18 cellular contexts compared by ENCODE assay signal in the genomic region with DNA sequence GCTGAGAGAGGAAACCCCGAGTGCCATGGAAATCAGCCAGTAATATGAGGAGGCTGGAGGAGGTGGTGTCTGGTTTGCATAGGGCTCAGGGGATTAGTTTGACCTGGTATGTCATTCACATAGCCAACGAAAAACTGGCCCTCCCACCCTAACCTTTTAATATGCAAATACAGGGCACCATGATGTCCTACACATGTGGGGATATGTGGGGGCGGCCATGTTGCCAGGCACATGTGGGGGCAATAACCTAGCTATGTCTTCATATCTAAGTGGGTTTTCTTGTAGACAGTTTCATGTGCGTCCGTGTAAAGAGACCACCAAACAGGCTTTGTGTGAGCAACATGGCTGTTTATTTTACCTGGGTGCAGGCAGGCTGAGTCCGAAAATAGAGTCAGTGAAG.
DNase-seq lines count a peak whose midpoint lies in the region; ATAC-seq and TF ChIP-seq lines count a peak whose summit lies in the region.
"Had no signal": no experiment of that assay in that cellular context is flagged by ENCODE, and none has a peak within 500 bp of the region (broad histone marks: within the 10 kb centered on the region; RNA-seq: fewer than 3 reads in every experiment).

No MANE protein-coding gene starts in this region.

- H3K27ac Mint-ChIP-seq in GM23338 = peak overlapping the region; percentile 99
- peak overlapping the region; percentile 100 for H3K27ac Mint-ChIP-seq in endodermal cell
- H3K27ac Mint-ChIP-seq: HFFc6 had no signal

- no peaks in the 10 kb centered on the region for H3K27me3 ChIP-seq in GM23338 (ENCODE audit: insufficient read depth)
- H3K27me3 ChIP-seq in endodermal cell (ENCODE audit: control insufficient read depth, insufficient read depth, low read length, poor library complexity, severe bottlenecking) = no peaks in the 10 kb centered on the region
- no peaks in the 10 kb centered on the region for H3K27me3 ChIP-seq in mesendoderm (ENCODE audit: insufficient read depth, low read length, poor library complexity)
- no peaks in the 10 kb centered on the region for H3K27me3 ChIP-seq in upper lobe of left lung
- no peaks in the 10 kb centered on the region for H3K27me3 ChIP-seq in vagina

- peak; percentile 98 for ATAC-seq in GM23338
- ATAC-seq in upper lobe of left lung (ENCODE audit: low FRiP score in 2 of 2) = no peak
- ATAC-seq: A549, Panc1, Right ventricle myocardium inferior had no signal

- H2AK5ac ChIP-seq in mesendoderm (ENCODE audit: low read length) = no peak overlapping the region

- peaks cover 38% of the 10 kb centered on the region for H3K9me3 ChIP-seq in endodermal cell (ENCODE audit: control insufficient read depth, low read length)
- no peaks in the 10 kb centered on the region for H3K9me3 ChIP-seq in upper lobe of left lung
- no peaks in the 10 kb centered on the region for H3K9me3 ChIP-seq in vagina
- H3K9me3 ChIP-seq: A549, SK-N-SH had no signal

- H3K9ac ChIP-seq in endodermal cell (ENCODE audit: extremely low read depth, low read length, poor library complexity, severe bottlenecking) (peak overlapping the region; percentile 44), mesendoderm (ENCODE audit: low read length) (no peak overlapping the region)
- H3K9ac ChIP-seq: SK-N-SH had no signal

- H3K23ac ChIP-seq in mesendoderm (ENCODE audit: low read length) = no peak overlapping the region

- no peak overlapping the region for H3K18ac ChIP-seq in mesendoderm (ENCODE audit: low read length)

- peak overlapping the region; percentile 42; the same call in 2 of the 3 replicates for H3K4me3 Mint-ChIP-seq in GM23338
- H3K4me3 Mint-ChIP-seq in endodermal cell = peak overlapping the region; percentile 44
- H3K4me3 Mint-ChIP-seq: HFFc6 had no signal

- 20 to 26% methylated on average over 3 to 6 of the region's 6 CpGs for WGBS in endodermal cell (ENCODE audit: insufficient coverage in 1 of 2, insufficient read length in 1 of 2), 2 experiments
- no CpG with 5 or more reads among the region's 6 CpGs for WGBS in mesendoderm (ENCODE audit: extremely low coverage, insufficient coverage, low lambda C conversion rate)
- WGBS in upper lobe of left lung, 2 donors = 76 to 77% methylated on average over 6 of the region's 6 CpGs

- peak overlapping the region; percentile 97 for H2BK5ac ChIP-seq in mesendoderm (ENCODE audit: low read length)

- H3K79me1 ChIP-seq in mesendoderm (ENCODE audit: low read length) = no peaks in the 10 kb centered on the region

- no peaks in the 10 kb centered on the region for H3K79me2 ChIP-seq in GM23338 (replicated peaks; ENCODE audit: insufficient read depth)
- H3K79me2 ChIP-seq in mesendoderm (ENCODE audit: control insufficient read depth, insufficient read depth, low read length) = no peaks in the 10 kb centered on the region

- H3K27ac ChIP-seq in GM23338 (ENCODE audit: low read depth) = peak overlapping the region; percentile 98
- peak overlapping the region; percentile 66 for H3K27ac ChIP-seq in endodermal cell (ENCODE audit: low read depth, low read length)
- H3K27ac ChIP-seq in mesendoderm (ENCODE audit: low read depth, low read length) = peak overlapping the region; percentile 97
- no peak overlapping the region for H3K27ac ChIP-seq in upper lobe of left lung
- no peak overlapping the region for H3K27ac ChIP-seq in vagina
- H3K27ac ChIP-seq: A549, C4-2B had no signal

- no peaks in the 10 kb centered on the region for H3F3A ChIP-seq in GM23338 (replicated peaks; ENCODE audit: low read depth)

- peak overlapping the region; percentile 42 for H3K4me2 ChIP-seq in GM23338
- no peak overlapping the region for H3K4me2 ChIP-seq in mesendoderm (ENCODE audit: low read length)
- H3K4me2 ChIP-seq: A549, SK-N-SH had no signal

- H2AFZ ChIP-seq in GM23338 = no peak overlapping the region

- H3K4me3 ChIP-seq in GM23338 = no peak overlapping the region
- H3K4me3 ChIP-seq in endodermal cell (ENCODE audit: low read length) = peak overlapping the region; percentile 0
- H3K4me3 ChIP-seq in mesendoderm (ENCODE audit: low read length) = no peak overlapping the region
- H3K4me3 ChIP-seq in upper lobe of left lung = no peak overlapping the region
- H3K4me3 ChIP-seq in vagina = no peak overlapping the region
- H3K4me3 ChIP-seq: A549 had no signal

- no peak overlapping the region for H4K5ac ChIP-seq in mesendoderm (ENCODE audit: low read length)

- peaks cover 20% of the 10 kb centered on the region for H3K4me1 ChIP-seq in GM23338 (ENCODE audit: insufficient read depth)
- no peaks in the 10 kb centered on the region for H3K4me1 ChIP-seq in endodermal cell (ENCODE audit: control insufficient read depth, insufficient read depth, low read length)
- H3K4me1 ChIP-seq in mesendoderm (ENCODE audit: control insufficient read depth, low read depth, low read length) = no peaks in the 10 kb centered on the region
- H3K4me1 ChIP-seq in upper lobe of left lung = no peaks in the 10 kb centered on the region
- H3K4me1 ChIP-seq in vagina = no peaks in the 10 kb centered on the region
- H3K4me1 ChIP-seq: A549 had no signal

- H3K4ac ChIP-seq in mesendoderm (ENCODE audit: low read depth, low read length) = no peak overlapping the region

- TF ChIP-seq POLR2A in upper lobe of left lung (IDR thresholded peaks at IDR 0.05) (no peak), vagina (IDR thresholded peaks at IDR 0.05) (no peak)

- H4K8ac ChIP-seq in mesendoderm (ENCODE audit: low read depth, low read length) = no peak overlapping the region

- H3K4me1 Mint-ChIP-seq in GM23338 (peaks cover 49% of the 10 kb centered on the region), endodermal cell (peaks cover 43% of the 10 kb centered on the region)

- H3K9me3 Mint-ChIP-seq in GM23338 (peaks cover 26% of the 10 kb centered on the region), endodermal cell (peaks cover 46% of the 10 kb centered on the region)
- H3K9me3 Mint-ChIP-seq: HFFc6 had no signal

- H4K20me1 ChIP-seq in GM23338 (replicated peaks; ENCODE audit: insufficient read depth) = no peaks in the 10 kb centered on the region

- DNase-seq in GM23338 (ENCODE audit: low spot score) = peak; percentile 82
- peak; percentile 30 for DNase-seq in NAMALWA (ENCODE audit: low spot score)
- peak; percentile 90 for DNase-seq in endodermal cell
- DNase-seq in mesendoderm = peak; percentile 97
- DNase-seq in upper lobe of left lung = no peak
- DNase-seq in vagina (ENCODE audit: extremely low spot score in 2 of 2) = no peak
- DNase-seq in DMS79 (lab: John Stamatoyannopoulos, UW) = no peak
- DNase-seq: COR-L47, HFFc6, NCI-H1417 treated with DMSO at 0.1 percent for 48 hours, NCI-H2029 treated with DMSO at 0.1 percent for 48 hours, NCI-H2227 treated with DMSO at 0.1 percent for 48 hours, NCI-H69, SK-N-SH had no signal

- peaks cover 26% of the 10 kb centered on the region for H3K36me3 Mint-ChIP-seq in GM23338 (ENCODE audit: low read depth)
- H3K36me3 Mint-ChIP-seq in endodermal cell (ENCODE audit: low read depth) = peaks cover 25% of the 10 kb centered on the region

- H2BK120ac ChIP-seq in mesendoderm (ENCODE audit: low read depth, low read length) = no peak overlapping the region

- no peak overlapping the region for H2BK15ac ChIP-seq in mesendoderm (replicated peaks; ENCODE audit: low read depth)

- TF ChIP-seq EP300 in upper lobe of left lung (IDR thresholded peaks at IDR 0.05) = no peak

- TF ChIP-seq CTCF in GM23338 (conservative IDR thresholded peaks at IDR 0.05; ENCODE audit: low read depth in 2 of 2) = no peak
- no peak for TF ChIP-seq CTCF in endodermal cell (conservative IDR thresholded peaks at IDR 0.05)
- TF ChIP-seq CTCF in upper lobe of left lung (IDR thresholded peaks at IDR 0.05) = no peak
- TF ChIP-seq CTCF in vagina (IDR thresholded peaks at IDR 0.05) = no peak

- peaks cover 4% of the 10 kb centered on the region for H3K27me3 Mint-ChIP-seq in GM23338 (ENCODE audit: insufficient read depth, low read depth, poor library complexity)
- peaks cover 1% of the 10 kb centered on the region for H3K27me3 Mint-ChIP-seq in endodermal cell (ENCODE audit: insufficient read depth)

- intact Hi-C loops in vagina (cut with DNase I) = no loop called here

- H3K9me2 ChIP-seq in GM23338 (ENCODE audit: insufficient read depth) = peaks cover 5% of the 10 kb centered on the region; the same call in 1 of the 2 replicates
- H3K9me2 ChIP-seq: SK-N-SH had no signal

- peak overlapping the region; percentile 80 for H3K56ac ChIP-seq in mesendoderm (ENCODE audit: low read length)

- H3K36me3 ChIP-seq in GM23338 (ENCODE audit: insufficient read depth) (no peaks in the 10 kb centered on the region), endodermal cell (ENCODE audit: control insufficient read depth, insufficient read depth, low read length) (no peaks in the 10 kb centered on the region), mesendoderm (ENCODE audit: control insufficient read depth, insufficient read depth, low read length) (no peaks in the 10 kb centered on the region), upper lobe of left lung (no peaks in the 10 kb centered on the region), vagina (no peaks in the 10 kb centered on the region)

TF ChIP-seq in GM23338, 12 proteins besides CTCF, POLR2A, EP300 and RAD21:
- TF ChIP-seq CREB1 (CRISPR knock-in tag; IDR thresholded peaks at IDR 0.05; ENCODE audit: low read depth) (peak; percentile 26; the same call in 1 of the 2 replicates), REST (IDR thresholded peaks at IDR 0.05; ENCODE audit: unreplicated experiment) (no peak)

Comparison
In these comparisons a context has a peak if more than half of its experiments do, and no peak if none do; other contexts are left out.
1. DNase-seq: peak in GM23338 (single experiment), NAMALWA (single experiment), endodermal cell (single experiment) and mesendoderm (single experiment); none in upper lobe of left lung (0 of 2), vagina (0 of 2) and DMS79 (single experiment).
2. H3K27ac ChIP-seq: peak in GM23338 (single experiment), endodermal cell (single experiment) and mesendoderm (single experiment); none in upper lobe of left lung (0 of 4) and vagina (single experiment).